Comparison of ENCODE assay signal across 9 cellular contexts in the genomic region with DNA sequence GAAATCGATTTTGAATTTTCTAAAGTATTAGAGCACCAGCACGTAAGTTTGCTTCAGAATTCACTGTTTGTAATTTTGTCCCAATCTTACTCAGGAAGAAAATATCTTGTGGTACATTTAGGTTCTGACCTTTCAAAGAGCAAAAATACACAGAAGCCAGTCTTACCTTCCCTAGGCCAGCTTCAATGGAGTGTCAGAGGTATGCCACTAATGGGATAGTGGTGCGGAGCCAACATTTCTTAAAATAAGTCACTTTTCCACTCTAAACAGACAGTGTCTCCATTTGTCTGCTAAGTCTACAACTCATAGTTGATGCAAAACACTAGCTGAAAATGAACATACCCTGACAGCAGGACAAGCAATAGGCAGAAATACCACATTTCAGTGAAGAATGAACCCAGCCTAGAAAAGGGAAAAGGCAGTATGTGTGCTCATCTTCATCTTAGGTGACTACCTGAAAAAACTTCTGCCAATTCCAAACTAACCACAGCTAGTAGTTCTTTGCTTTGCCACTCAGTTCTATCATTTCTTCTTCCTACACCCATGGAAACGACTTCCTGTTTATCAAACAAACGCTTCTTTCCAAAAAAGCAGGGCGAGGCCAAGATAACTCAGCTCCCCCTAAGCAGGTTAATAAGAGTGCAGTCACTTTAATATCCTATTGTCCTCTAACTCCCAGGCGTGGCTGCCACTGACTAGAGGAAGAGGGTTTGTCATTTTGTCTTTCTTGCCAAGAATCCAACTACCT.
DNase-seq lines count a peak whose midpoint lies in the region; ATAC-seq, FAIRE-seq and TF ChIP-seq lines count a peak whose summit lies in the region.
"Had no signal": no experiment of that assay in that cellular context is flagged by ENCODE, and none has a peak within 500 bp of the region (broad histone marks: within the 10 kb centered on the region; RNA-seq: fewer than 3 reads in every experiment).

No MANE protein-coding gene starts in this region.

- TF ChIP-seq CTCF in left ventricle myocardium inferior (IDR thresholded peaks at IDR 0.05; ENCODE audit: borderline replicate concordance) (no peak), transverse colon (IDR thresholded peaks at IDR 0.05) (no peak)

- no peaks in the 10 kb centered on the region for H3K9me3 ChIP-seq in left ventricle myocardium inferior (replicated peaks)
- H3K9me3 ChIP-seq in transverse colon = no peaks in the 10 kb centered on the region

- no peak for DNase-seq in activated T-cell treated with anti-CD3 and anti-CD28 coated beads, Interleukin-2, amount 50 U/mL, for 4 hours
- no peak for DNase-seq in activated T-cell treated with anti-CD3 and anti-CD28 coated beads for 4 hours
- DNase-seq in activated CD4-positive, alpha-beta T cell treated with anti-CD3 and anti-CD28 coated beads, Interleukin-2, amount 10 ng/mL, durations not matched to agents 24 days and 14 days = peak; percentile 86
- no peak for DNase-seq in left ventricle myocardium inferior
- DNase-seq in transverse colon = no peak
- DNase-seq in frontal cortex (ENCODE audit: low spot score in 2 of 2) = no peak
- DNase-seq in NCI-H2196 (lab: John Stamatoyannopoulos, UW; ENCODE audit: unreplicated experiment) = no peak
- DNase-seq: NCI-H1436 had no signal

- peak overlapping the region; percentile 9 for H3K4me3 ChIP-seq in left ventricle myocardium inferior
- H3K4me3 ChIP-seq in transverse colon = no peak overlapping the region

- peaks cover 11% of the 10 kb centered on the region for H3K36me3 ChIP-seq in left ventricle myocardium inferior
- H3K36me3 ChIP-seq in transverse colon = peaks cover 0 to 9% (median 0%) of the 10 kb centered on the region in 4 donors

- H3K4me3 Mint-ChIP-seq in activated T-cell treated with anti-CD3 and anti-CD28 coated beads, Interleukin-2, amount 50 U/mL, for 4 hours = peak overlapping the region; percentile 77
- H3K4me3 Mint-ChIP-seq in activated CD4-positive, alpha-beta T cell treated with anti-CD3 and anti-CD28 coated beads, Interleukin-2, amount 10 ng/mL, durations not matched to agents 24 days and 14 days = peak overlapping the region; percentile 88

- 40 to 48% methylated on average over 7 of the region's 7 CpGs for WGBS in transverse colon (ENCODE audit: low coverage in 1 of 2), 2 donors

- H3K9me3 Mint-ChIP-seq in activated T-cell treated with anti-CD3 and anti-CD28 coated beads, Interleukin-2, amount 50 U/mL, for 4 hours = peaks cover 6% of the 10 kb centered on the region
- peaks cover 6% of the 10 kb centered on the region for H3K9me3 Mint-ChIP-seq in activated CD4-positive, alpha-beta T cell treated with anti-CD3 and anti-CD28 coated beads, Interleukin-2, amount 10 ng/mL, durations not matched to agents 24 days and 14 days

- TF ChIP-seq POLR2A in transverse colon (IDR thresholded peaks at IDR 0.05) = no peak

- peaks cover 63% of the 10 kb centered on the region for H3K4me1 ChIP-seq in left ventricle myocardium inferior
- peaks cover 15 to 41% (median 26%) of the 10 kb centered on the region in 4 donors for H3K4me1 ChIP-seq in transverse colon

- no peak for TF ChIP-seq EP300 in transverse colon (IDR thresholded peaks at IDR 0.05; ENCODE audit: low read depth)

- H3K27ac Mint-ChIP-seq in activated CD4-positive, alpha-beta T cell treated with anti-CD3 and anti-CD28 coated beads, Interleukin-2, amount 10 ng/mL, durations not matched to agents 24 days and 14 days = peak overlapping the region; percentile 89

- FAIRE-seq in frontal cortex (lab: Jason Lieb, UNC) = no peak

- intact Hi-C loops in activated CD4-positive, alpha-beta T cell treated with anti-CD3 and anti-CD28 coated beads, Interleukin-2, amount 10 ng/mL, durations not matched to agents 24 days and 14 days (cut with micrococcal nuclease) = loop anchor here (1.0 to 5.0 kb wide), 5 partner anchors 17 to 166 kb away; no protein-coding TSS in a partner anchor
- intact Hi-C loops in left ventricle myocardium inferior (cut with micrococcal nuclease) (no loop called here), transverse colon (cut with DNase I; ENCODE audit: low total_unique reads) (no loop called here)

- peak; percentile 51 to 66 for ATAC-seq in activated T-cell treated with anti-CD3 and anti-CD28 coated beads, Interleukin-2, amount 50 U/mL, for 4 hours
- ATAC-seq in GM19035 (IDR thresholded peaks at IDR 0.05; ENCODE audit: unreplicated experiment) = no peak

- H3K27me3 ChIP-seq in left ventricle myocardium inferior (ENCODE audit: low read depth) (no peaks in the 10 kb centered on the region), transverse colon (no peaks in the 10 kb centered on the region)

- no peaks in the 10 kb centered on the region for H3K27me3 Mint-ChIP-seq in activated T-cell treated with anti-CD3 and anti-CD28 coated beads, Interleukin-2, amount 50 U/mL, for 4 hours (ENCODE audit: low read depth)
- H3K27me3 Mint-ChIP-seq in activated CD4-positive, alpha-beta T cell treated with anti-CD3 and anti-CD28 coated beads, Interleukin-2, amount 10 ng/mL, durations not matched to agents 24 days and 14 days = no peaks in the 10 kb centered on the region

- in situ Hi-C loops in transverse colon (cut with MboI; ENCODE audit: low pct_ligation_motif_present in 1 of 4, low pct_unique_long_range_greater_than_20kb in 1 of 4, low sequenced_read_pairs in 3 of 4) = no loop called here

- H3K27ac ChIP-seq in left ventricle myocardium inferior (replicated peaks) (peak overlapping the region; percentile 77), transverse colon (peak overlapping the region; percentile 22 to 61 (median 58))

- H3K36me3 Mint-ChIP-seq in activated T-cell treated with anti-CD3 and anti-CD28 coated beads, Interleukin-2, amount 50 U/mL, for 4 hours (ENCODE audit: insufficient read depth) = peaks cover 14% of the 10 kb centered on the region
- H3K36me3 Mint-ChIP-seq in activated CD4-positive, alpha-beta T cell treated with anti-CD3 and anti-CD28 coated beads, Interleukin-2, amount 10 ng/mL, durations not matched to agents 24 days and 14 days (ENCODE audit: low read depth) = peaks cover 26% of the 10 kb centered on the region

- H3K4me1 Mint-ChIP-seq in activated T-cell treated with anti-CD3 and anti-CD28 coated beads, Interleukin-2, amount 50 U/mL, for 4 hours (ENCODE audit: low read depth) = peaks cover 77% of the 10 kb centered on the region
- H3K4me1 Mint-ChIP-seq in activated CD4-positive, alpha-beta T cell treated with anti-CD3 and anti-CD28 coated beads, Interleukin-2, amount 10 ng/mL, durations not matched to agents 24 days and 14 days = peaks cover 48% of the 10 kb centered on the region
